ENCODE assay signal across 8 cellular contexts in genomic region chr18:2981212-2981728, GRCh38. TPM values are rescaled to one million over a fixed set of nuclear protein-coding genes. Genes with fewer than 3 reads are reported as not detected.
DNase-seq lines count a peak whose midpoint lies in the region; ATAC-seq and TF ChIP-seq lines count a peak whose summit lies in the region.

No MANE protein-coding gene starts in this region.

- H3K9me3 ChIP-seq in SJSA1 (replicated peaks) (no peaks in the 10 kb centered on the region), gastrocnemius medialis (no peaks in the 10 kb centered on the region)

- DNase-seq in GM03348 (ENCODE audit: low spot score) (peak; percentile 44), SJSA1 (ENCODE audit: low read depth in 1 of 2, low spot score in 2 of 2) (peak in 1 of 2 experiments; percentile 74), fibroblast of mammary gland (ENCODE audit: low read depth) (peak; percentile 97), gastrocnemius medialis (no peak), pons (ENCODE audit: low spot score) (no peak), NCI-H1092 (lab: John Stamatoyannopoulos, UW) (no peak)

- TF ChIP-seq CTCF in fibroblast of mammary gland (conservative IDR thresholded peaks at IDR 0.05; ENCODE audit: control insufficient read depth, insufficient read depth, low read depth, low read length) (no peak), gastrocnemius medialis (IDR thresholded peaks at IDR 0.05 in 4 of 5, conservative IDR thresholded peaks at IDR 0.05 in 1 of 5) (no peak)

- in situ Hi-C loops in gastrocnemius medialis (cut with MboI; ENCODE audit: low sequenced_read_pairs in 4 of 4), result no loop called here

- H3K27ac ChIP-seq in SJSA1 (peak overlapping the region; percentile 63), gastrocnemius medialis (peak overlapping the region; percentile 48 to 79 (median 67))

- H3K27me3 ChIP-seq in SJSA1 (replicated peaks) (no peaks in the 10 kb centered on the region), gastrocnemius medialis (no peaks in the 10 kb centered on the region)

- no peak for TF ChIP-seq POLR2A in gastrocnemius medialis (IDR thresholded peaks at IDR 0.05)

- ATAC-seq in gastrocnemius medialis (peak; percentile 71 to 80), HG03342 (IDR thresholded peaks at IDR 0.05; ENCODE audit: unreplicated experiment) (no peak), GM18511 (IDR thresholded peaks at IDR 0.05; ENCODE audit: unreplicated experiment) (no peak)

- no peak overlapping the region for H3K4me3 ChIP-seq in SJSA1
- H3K4me3 ChIP-seq in fibroblast of mammary gland (ENCODE audit: control insufficient read depth, low read depth, low read length), result no peak overlapping the region
- H3K4me3 ChIP-seq in gastrocnemius medialis, result peak overlapping the region in 1 of 4 donors; percentile 8

- peaks cover 64% of the 10 kb centered on the region for H3K4me1 ChIP-seq in SJSA1 (replicated peaks)
- peaks cover 21 to 47% of the 10 kb centered on the region in 2 donors for H3K4me1 ChIP-seq in gastrocnemius medialis

- intact Hi-C loops in gastrocnemius medialis (cut with DNase I; ENCODE audit: low total_unique reads), result no loop called here

- H3K36me3 ChIP-seq in SJSA1 (0 out of 2 replicates have a peak, but pooled peaks cover 4% of the 10 kb centered on the region), gastrocnemius medialis (no peaks in the 10 kb centered on the region)

RNA-seq across cellular contexts. Expression of gene LPIN2, which starts 31.7 kb away (rescaled TPM):
- 13.7 and 21.0 TPM in 2 replicates for total RNA-seq in SJSA1 (2014; rRNA removed; shearing (Covaris generic))
- 1 to 10 TPM; 4.9 to 9.1 (median 8.2) TPM for total RNA-seq in gastrocnemius medialis

Comparison
In these comparisons a context has a peak if more than half of its experiments do, and no peak if none do; other contexts are left out.
1. DNase-seq: peak in GM03348 (single experiment) and fibroblast of mammary gland (single experiment); none in gastrocnemius medialis (0 of 2), pons (single experiment) and NCI-H1092 (single experiment).
2. ATAC-seq: peak in gastrocnemius medialis (2 of 2); none in HG03342 (single experiment) and GM18511 (single experiment).